ENCODE assay signal across 1 cellular context in genomic region chr19:48718106-48718505, GRCh38.
TF ChIP-seq lines count a peak whose summit lies in the region.

No MANE protein-coding gene starts in this region.

TF ChIP-seq in HEK293, 187 proteins besides CTCF, POLR2A, EP300 and RAD21:
- TF ChIP-seq, protein P1, sequence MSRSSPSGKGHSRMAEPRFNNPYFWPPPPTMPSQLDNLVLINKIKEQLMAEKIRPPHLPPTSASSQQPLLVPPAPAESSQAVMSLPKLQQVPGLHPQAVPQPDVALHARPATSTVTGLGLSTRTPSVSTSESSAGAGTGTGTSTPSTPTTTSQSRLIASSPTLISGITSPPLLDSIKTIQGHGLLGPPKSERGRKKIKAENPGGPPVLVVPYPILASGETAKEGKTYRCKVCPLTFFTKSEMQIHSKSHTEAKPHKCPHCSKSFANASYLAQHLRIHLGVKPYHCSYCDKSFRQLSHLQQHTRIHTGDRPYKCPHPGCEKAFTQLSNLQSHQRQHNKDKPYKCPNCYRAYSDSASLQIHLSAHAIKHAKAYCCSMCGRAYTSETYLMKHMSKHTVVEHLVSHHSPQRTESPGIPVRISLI (tag by site-specific recombination; IDR thresholded peaks at IDR 0.05), result 0 out of 2 replicates have a peak, but pooled peaks have one; percentile 47
